Comparison of ENCODE assay signal across 8 cellular contexts in genomic region chr20:25042531-25043498, GRCh38. TPM values are rescaled to one million over a fixed set of nuclear protein-coding genes. Genes with fewer than 3 reads are reported as not detected.
DNase-seq lines count a peak whose midpoint lies in the region; ATAC-seq and TF ChIP-seq lines count a peak whose summit lies in the region.

No MANE protein-coding gene starts in this region.

- H3K4me1 Mint-ChIP-seq in CD4-positive, alpha-beta T cell (ENCODE audit: low read depth) = peaks cover 56% of the 10 kb centered on the region
- H3K4me1 Mint-ChIP-seq in activated CD4-positive, alpha-beta T cell treated with anti-CD3 and anti-CD28 coated beads, Interleukin-2, amount 10 ng/mL, durations not matched to agents 7 days and 5 days = peaks cover 39% of the 10 kb centered on the region

- no peaks in the 10 kb centered on the region for H3K9me3 ChIP-seq in CD4-positive, alpha-beta T cell (ENCODE audit: control insufficient read depth, low read length)

- DNase-seq in CD4-positive, alpha-beta T cell = peak in 9 of 10 experiments; percentile 14 to 64 (median 25)
- DNase-seq in activated CD4-positive, alpha-beta T cell treated with anti-CD3 and anti-CD28 coated beads, Interleukin-2, amount 10 ng/mL, durations not matched to agents 7 days and 5 days = peak; percentile 75
- DNase-seq in Right ventricle myocardium inferior (ENCODE audit: missing footprints) (peak; percentile 85), NCI-H2227 (lab: John Stamatoyannopoulos, UW; ENCODE audit: unreplicated experiment) (no peak), DMS79 (lab: John Stamatoyannopoulos, UW) (no peak)
- peak; percentile 36 for DNase-seq in stimulated activated naive CD8-positive, alpha-beta T cell treated with anti-CD3 and anti-CD28 coated beads, Interleukin-15, Interleukin-2, amounts not matched to agents 100 U/mL and 50 U/mL, for 24 hours

- intact Hi-C loops in CD4-positive, alpha-beta T cell (cut with DNase I, micrococcal nuclease) = no loop called here
- intact Hi-C loops in Right ventricle myocardium inferior (cut with DNase I) = loop anchor here (1.0 kb wide), 1 partner anchor 11 kb away; no protein-coding TSS in a partner anchor

- H3K27me3 Mint-ChIP-seq in CD4-positive, alpha-beta T cell = no peaks in the 10 kb centered on the region
- no peaks in the 10 kb centered on the region for H3K27me3 Mint-ChIP-seq in activated CD4-positive, alpha-beta T cell treated with anti-CD3 and anti-CD28 coated beads, Interleukin-2, amount 10 ng/mL, durations not matched to agents 7 days and 5 days

- H3K27ac Mint-ChIP-seq in CD4-positive, alpha-beta T cell = peak overlapping the region; percentile 95
- peak overlapping the region; percentile 98 for H3K27ac Mint-ChIP-seq in activated CD4-positive, alpha-beta T cell treated with anti-CD3 and anti-CD28 coated beads, Interleukin-2, amount 10 ng/mL, durations not matched to agents 7 days and 5 days

- CTCF ChIA-PET in CD4-positive, alpha-beta T cell (lab: Charles Lee) = interaction anchor here (0.8 kb wide), 1 partner anchor 14 kb away, joined by 3 read pairs; no protein-coding TSS in a partner anchor
- CTCF ChIA-PET in activated CD4-positive, alpha-beta T cell treated with anti-CD3 and anti-CD28 coated beads, Interleukin-2, amount 10 ng/mL, durations not matched to agents 7 days and 5 days (lab: Charles Lee) = interaction anchor here (1.1 kb wide), 1 partner anchor 18 kb away, joined by 3 read pairs; no protein-coding TSS in a partner anchor

- H3K9me3 Mint-ChIP-seq in CD4-positive, alpha-beta T cell = no peaks in the 10 kb centered on the region
- H3K9me3 Mint-ChIP-seq in activated CD4-positive, alpha-beta T cell treated with anti-CD3 and anti-CD28 coated beads, Interleukin-2, amount 10 ng/mL, durations not matched to agents 7 days and 5 days = no peaks in the 10 kb centered on the region

- peaks cover 23% of the 10 kb centered on the region for H3K36me3 Mint-ChIP-seq in CD4-positive, alpha-beta T cell (ENCODE audit: low read depth)
- peaks cover 9% of the 10 kb centered on the region for H3K36me3 Mint-ChIP-seq in activated CD4-positive, alpha-beta T cell treated with anti-CD3 and anti-CD28 coated beads, Interleukin-2, amount 10 ng/mL, durations not matched to agents 7 days and 5 days (ENCODE audit: low read depth)

- ATAC-seq in CD4-positive, alpha-beta T cell (ENCODE audit: poor library complexity) = peak; percentile 86
- peak; percentile 94 for ATAC-seq in GM19452 (IDR thresholded peaks at IDR 0.05; ENCODE audit: unreplicated experiment)
- ATAC-seq in HG03432 (IDR thresholded peaks at IDR 0.05; ENCODE audit: unreplicated experiment) = peak; percentile 91
- peak; percentile 26 for ATAC-seq in Right ventricle myocardium inferior
- ATAC-seq in stimulated activated naive CD8-positive, alpha-beta T cell treated with anti-CD3 and anti-CD28 coated beads, Interleukin-15, Interleukin-2, amounts not matched to agents 100 U/mL and 50 U/mL, for 24 hours = peak; percentile 60

- peak overlapping the region; percentile 80 for H3K4me3 Mint-ChIP-seq in CD4-positive, alpha-beta T cell
- H3K4me3 Mint-ChIP-seq in activated CD4-positive, alpha-beta T cell treated with anti-CD3 and anti-CD28 coated beads, Interleukin-2, amount 10 ng/mL, durations not matched to agents 7 days and 5 days = peak overlapping the region; percentile 54

- no peaks in the 10 kb centered on the region for H3K27me3 ChIP-seq in CD4-positive, alpha-beta T cell (ENCODE audit: control insufficient read depth, insufficient read depth, low read length)

- TF ChIP-seq CTCF in CD4-positive, alpha-beta T cell (IDR thresholded peaks at IDR 0.05) = no peak

- POLR2A ChIA-PET in CD4-positive, alpha-beta T cell (lab: Charles Lee) = interaction anchor here (0.7 to 3.4 kb wide), 3 partner anchors 15 to 153 kb away, joined by 3 to 34 read pairs (median 3); partner anchors contain the start of genes ACSS1 and ENTPD6
- POLR2A ChIA-PET in activated CD4-positive, alpha-beta T cell treated with anti-CD3 and anti-CD28 coated beads, Interleukin-2, amount 10 ng/mL, durations not matched to agents 7 days and 5 days (lab: Charles Lee) = no interaction called here

- peak overlapping the region; percentile 78 for H3K27ac ChIP-seq in CD4-positive, alpha-beta T cell (ENCODE audit: low read depth, low read length)

RNA-seq across cellular contexts. Expression of gene ACSS1, which starts 15.1 kb away (rescaled TPM):
- 10 to 100 TPM; 18.9 TPM for total RNA-seq in CD4-positive, alpha-beta T cell
- 10 to 100 TPM; 41.1 to 54.1 TPM for total RNA-seq in activated CD4-positive, alpha-beta T cell treated with anti-CD3 and anti-CD28 coated beads, Interleukin-2, amount 10 ng/mL, durations not matched to agents 7 days and 5 days
- total RNA-seq in Right ventricle myocardium inferior = 135 TPM

RNA-seq across cellular contexts. Expression of gene VSX1, which starts 39.1 kb away (rescaled TPM):
- total RNA-seq in CD4-positive, alpha-beta T cell = not detected
- total RNA-seq in activated CD4-positive, alpha-beta T cell treated with anti-CD3 and anti-CD28 coated beads, Interleukin-2, amount 10 ng/mL, durations not matched to agents 7 days and 5 days = not detected
- 0.14 TPM for total RNA-seq in Right ventricle myocardium inferior

RNA-seq across cellular contexts. Expression of gene APMAP, which starts 50.3 kb away (rescaled TPM):
- 10 to 100 TPM in 1 of 2 experiments, 1 to 10 TPM in 1; 9.5 to 11.3 TPM for total RNA-seq in CD4-positive, alpha-beta T cell
- 10 to 100 TPM; 38.7 to 41.3 TPM for total RNA-seq in activated CD4-positive, alpha-beta T cell treated with anti-CD3 and anti-CD28 coated beads, Interleukin-2, amount 10 ng/mL, durations not matched to agents 7 days and 5 days
- 26.8 TPM for total RNA-seq in Right ventricle myocardium inferior

Comparison
In these comparisons a context has a peak if more than half of its experiments do, and no peak if none do; other contexts are left out.
1. ATAC-seq: peak in every context shown above with its lines; median percentile 94 in GM19452; 91 in HG03432; 86 in CD4-positive, alpha-beta T cell; 60 in stimulated activated naive CD8-positive, alpha-beta T cell treated with anti-CD3 and anti-CD28 coated beads, Interleukin-15, Interleukin-2, amounts not matched to agents 100 U/mL and 50 U/mL, for 24 hours; 26 in Right ventricle myocardium inferior.
2. DNase-seq: peak in CD4-positive, alpha-beta T cell (9 of 10), activated CD4-positive, alpha-beta T cell treated with anti-CD3 and anti-CD28 coated beads, Interleukin-2, amount 10 ng/mL, durations not matched to agents 7 days and 5 days (single experiment), Right ventricle myocardium inferior (single experiment) and stimulated activated naive CD8-positive, alpha-beta T cell treated with anti-CD3 and anti-CD28 coated beads, Interleukin-15, Interleukin-2, amounts not matched to agents 100 U/mL and 50 U/mL, for 24 hours (single experiment); none in NCI-H2227 (single experiment) and DMS79 (single experiment).